ENCODE assay signal across 13 cellular contexts in genomic region chr5:67192719-67193464, GRCh38. TPM values are rescaled to one million over a fixed set of nuclear protein-coding genes. Genes with fewer than 3 reads are reported as not detected.
DNase-seq lines count a peak whose midpoint lies in the region; ATAC-seq, FAIRE-seq and TF ChIP-seq lines count a peak whose summit lies in the region.
"Had no signal": no experiment of that assay in that cellular context is flagged by ENCODE, and none has a peak within 500 bp of the region (broad histone marks: within the 10 kb centered on the region; RNA-seq: fewer than 3 reads in every experiment).

No MANE protein-coding gene starts in this region.

- H3K9me3 Mint-ChIP-seq in IgD-negative memory B cell = peaks cover 0 to 3% (median 0%) of the 10 kb centered on the region in 3 donors

- H3K4me3 ChIP-seq in parathyroid adenoma (ENCODE audit: low read depth, low read length) = no peak overlapping the region

- H3K4me2 ChIP-seq in parathyroid adenoma (ENCODE audit: low read length) = no peak overlapping the region

- peak overlapping the region; percentile 95 to 99 (median 99) for H3K27ac Mint-ChIP-seq in IgD-negative memory B cell
- H3K27ac Mint-ChIP-seq: activated naive CD4-positive, alpha-beta T cell treated with anti-CD3 and anti-CD28 coated beads, Interleukin-2, amount 10 ng/mL, durations not matched to agents 7 days and 5 days; WTC11 had no signal

- peak overlapping the region; percentile 55 for H2AFZ ChIP-seq in parathyroid adenoma

- H3K27ac ChIP-seq in caudate nucleus (ENCODE audit: low read depth, low read length) (peak overlapping the region; percentile 71), parathyroid adenoma (no peak overlapping the region), foreskin keratinocyte (no peak overlapping the region)

- no peaks in the 10 kb centered on the region for H3K27me3 ChIP-seq in parathyroid adenoma (ENCODE audit: control insufficient read depth, insufficient read depth, low read length)
- H3K27me3 ChIP-seq in foreskin keratinocyte = no peaks in the 10 kb centered on the region

- TF ChIP-seq POLR2A in GM12891 (IDR thresholded peaks at IDR 0.05; ENCODE audit: low read depth, low read length) = no peak

- DNase-seq in GM12891 (ENCODE audit: insufficient read length, low spot score) = no peak
- peak in 3 of 61 donors; percentile 17 to 45 (median 36) for DNase-seq in caudate nucleus (lab: John Stamatoyannopoulos, UW)
- DNase-seq in activated gamma-delta T cell (lab: John Stamatoyannopoulos, UW) = no peak
- no peak for DNase-seq in foreskin keratinocyte
- no peak for DNase-seq in activated gamma-delta T cell treated with Interleukin-2 at 50 U/mL for 16 hours
- DNase-seq in cortex of kidney (lab: John Stamatoyannopoulos, UW) = no peak
- DNase-seq: activated naive CD4-positive, alpha-beta T cell treated with anti-CD3 and anti-CD28 coated beads, Interleukin-2, amount 10 ng/mL, durations not matched to agents 7 days and 5 days; Calu3; stimulated activated CD4-positive, alpha-beta T cell treated with anti-CD3 and anti-CD28 coated beads, Interleukin-15, amount 100 ng/mL, for 24 hours had no signal

- ATAC-seq in foreskin keratinocyte = no peak
- ATAC-seq: WTC11 had no signal

- H3K4me1 ChIP-seq in parathyroid adenoma (peaks cover 5% of the 10 kb centered on the region), foreskin keratinocyte (no peaks in the 10 kb centered on the region)

- no peaks in the 10 kb centered on the region for H3K36me3 ChIP-seq in parathyroid adenoma (ENCODE audit: control insufficient read depth, insufficient read depth, low read length)

- peak overlapping the region; percentile 95 to 98 (median 98) for H3K4me3 Mint-ChIP-seq in IgD-negative memory B cell
- H3K4me3 Mint-ChIP-seq: activated naive CD4-positive, alpha-beta T cell treated with anti-CD3 and anti-CD28 coated beads, Interleukin-2, amount 10 ng/mL, durations not matched to agents 7 days and 5 days; WTC11 had no signal

- H3K9me3 ChIP-seq in parathyroid adenoma (ENCODE audit: control insufficient read depth, low read length) = no peaks in the 10 kb centered on the region

- TF ChIP-seq CTCF in parathyroid adenoma (IDR thresholded peaks at IDR 0.05) (no peak), foreskin keratinocyte (conservative IDR thresholded peaks at IDR 0.05) (no peak)

- no peaks in the 10 kb centered on the region for H3K27me3 Mint-ChIP-seq in IgD-negative memory B cell
- H3K27me3 Mint-ChIP-seq: activated naive CD4-positive, alpha-beta T cell treated with anti-CD3 and anti-CD28 coated beads, Interleukin-2, amount 10 ng/mL, durations not matched to agents 7 days and 5 days had no signal

- no peak overlapping the region for H3K9ac ChIP-seq in parathyroid adenoma

- H3K4me1 Mint-ChIP-seq in IgD-negative memory B cell = peaks cover 32 to 59% (median 54%) of the 10 kb centered on the region in 3 donors

- H3K79me2 ChIP-seq in parathyroid adenoma = no peaks in the 10 kb centered on the region

- FAIRE-seq in GM12891 (lab: Jason Lieb, UNC) = peak; percentile 60

- H3K36me3 Mint-ChIP-seq in IgD-negative memory B cell = peaks cover 26% of the 10 kb centered on the region

TF ChIP-seq in GM12891, 5 proteins besides CTCF, POLR2A, EP300 and RAD21:
- TF ChIP-seq PAX5 (IDR thresholded peaks at IDR 0.05; ENCODE audit: insufficient read depth, low read length, severe bottlenecking) (no peak), SPI1 (IDR thresholded peaks at IDR 0.05; ENCODE audit: low read depth, low read length) (peak; percentile 62)

RNA-seq across cellular contexts. Expression of gene CD180, which starts 3.7 kb away (rescaled TPM):
- polyA plus RNA-seq in GM12891 (2012; ENCODE audit: low read depth, missing spikeins) = 1.1 TPM
- polyA plus RNA-seq in IgD-negative memory B cell (99.1 TPM), foreskin keratinocyte (not detected in 2 replicates)
- total RNA-seq in foreskin keratinocyte = not detected in 2 replicates
- total RNA-seq: Calu3, epithelial cell of proximal tubule, WTC11 had no signal

Comparison
In these comparisons a context has a peak if more than half of its experiments do, and no peak if none do; other contexts are left out.
1. RNA of gene CD180, which starts 3.7 kb away (polyA plus RNA-seq): 99.1 TPM in IgD-negative memory B cell (single experiment); not detected in foreskin keratinocyte; every median in the first group is over 100 times any median in the second.